ENCODE assay signal across 8 cellular contexts in genomic region chr3:45499529-45499928, GRCh38.
DNase-seq lines count a peak whose midpoint lies in the region; ATAC-seq and TF ChIP-seq lines count a peak whose summit lies in the region.

No MANE protein-coding gene starts in this region.

- no peaks in the 10 kb centered on the region for H3K36me3 ChIP-seq in PC-9 (ENCODE audit: low read depth)
- H3K36me3 ChIP-seq in thyroid gland = peaks cover 3 to 7% of the 10 kb centered on the region in 2 donors

- H3K27ac ChIP-seq in PC-9 = no peak overlapping the region
- H3K27ac ChIP-seq in thyroid gland = no peak overlapping the region

- no peak for ATAC-seq in GM19395 (IDR thresholded peaks at IDR 0.05; ENCODE audit: unreplicated experiment)
- ATAC-seq in HG03196 (IDR thresholded peaks at IDR 0.05; ENCODE audit: unreplicated experiment) = no peak

- peak; percentile 8 for DNase-seq in NCI-H510A treated with DMSO at 0.1 percent for 48 hours (lab: John Stamatoyannopoulos, UW)
- DNase-seq in NCI-H510A (lab: John Stamatoyannopoulos, UW) = no peak
- peak; percentile 4 to 50 for DNase-seq in PC-9
- peak; percentile 71 for DNase-seq in fibroblast of mammary gland (ENCODE audit: low read depth)
- no peak for DNase-seq in thyroid gland
- no peak for DNase-seq in KG1 (lab: John Stamatoyannopoulos, UW)

- H3K79me2 ChIP-seq in PC-9 (ENCODE audit: low read depth) = no peaks in the 10 kb centered on the region

- H3K27me3 ChIP-seq in PC-9 (ENCODE audit: insufficient read depth, low read depth) (no peaks in the 10 kb centered on the region), thyroid gland (no peaks in the 10 kb centered on the region)

- POLR2A ChIA-PET in PC-9 (lab: Charles Lee; ENCODE audit: unreplicated experiment) = no interaction called here

- no peak overlapping the region for H3K4me3 ChIP-seq in PC-9
- H3K4me3 ChIP-seq in fibroblast of mammary gland (ENCODE audit: control insufficient read depth, low read depth, low read length) = no peak overlapping the region
- H3K4me3 ChIP-seq in thyroid gland (replicated peaks in 1 of 3) = no peak overlapping the region

- H4K20me1 ChIP-seq in PC-9 (ENCODE audit: insufficient read depth) = no peaks in the 10 kb centered on the region

- no peak overlapping the region for H2AFZ ChIP-seq in PC-9

- no peak for TF ChIP-seq POLR2A in thyroid gland (IDR thresholded peaks at IDR 0.05)

- H3K9me3 ChIP-seq in PC-9 (ENCODE audit: insufficient read depth, low read depth) = no peaks in the 10 kb centered on the region
- no peaks in the 10 kb centered on the region for H3K9me3 ChIP-seq in thyroid gland

- CTCF ChIA-PET in PC-9 (lab: Charles Lee) = interaction anchor here (0.7 to 2.3 kb wide), 3 partner anchors 458 to 565 kb away, joined by 3 to 9 read pairs (median 7); no protein-coding TSS in a partner anchor

- H3F3A ChIP-seq in PC-9 (ENCODE audit: insufficient read depth, low read depth) = no peaks in the 10 kb centered on the region

- no TSS peak for BruUV-seq in PC-9 (replicated peaks; lab: Mats Ljungman, UMichigan)

- 89 to 91% methylated on average over 3 of the region's 3 CpGs for WGBS in thyroid gland, 2 donors

- H3K4me1 ChIP-seq in PC-9 (replicated peaks; ENCODE audit: insufficient read depth) (no peaks in the 10 kb centered on the region), thyroid gland (no peaks in the 10 kb centered on the region)

- H3K9me2 ChIP-seq in PC-9 (ENCODE audit: insufficient read depth) = no peaks in the 10 kb centered on the region

- peak; percentile 71 for TF ChIP-seq CTCF in PC-9 (conservative IDR thresholded peaks at IDR 0.05)
- peak; percentile 53 for TF ChIP-seq CTCF in fibroblast of mammary gland (conservative IDR thresholded peaks at IDR 0.05; ENCODE audit: control insufficient read depth, insufficient read depth, low read depth, low read length)
- TF ChIP-seq CTCF in thyroid gland (IDR thresholded peaks at IDR 0.05) = peak in 4 of 6 experiments; percentile 18 to 56 (median 44)

- intact Hi-C loops in PC-9 (cut with micrococcal nuclease; ENCODE audit: unreplicated experiment) = loop anchor here (1.0 kb wide), 2 partner anchors 274 to 459 kb away; no protein-coding TSS in a partner anchor
- intact Hi-C loops in thyroid gland (cut with DNase I) = loop anchor here (10.0 kb wide), 2 partner anchors 275 to 465 kb away; partner anchors contain the start of gene TMEM158

- H3K4me2 ChIP-seq in PC-9 = no peak overlapping the region

Comparison
In these comparisons a context has a peak if more than half of its experiments do, and no peak if none do; other contexts are left out.
1. DNase-seq: peak in NCI-H510A treated with DMSO at 0.1 percent for 48 hours (single experiment), PC-9 (2 of 2) and fibroblast of mammary gland (single experiment); none in NCI-H510A (single experiment), thyroid gland (0 of 2) and KG1 (single experiment).
2. Peak in every context shown above with its lines, with median percentiles within 50 percentile points of each other: CTCF ChIP-seq.